Comparison of ENCODE assay signal across 12 cellular contexts in the genomic region with DNA sequence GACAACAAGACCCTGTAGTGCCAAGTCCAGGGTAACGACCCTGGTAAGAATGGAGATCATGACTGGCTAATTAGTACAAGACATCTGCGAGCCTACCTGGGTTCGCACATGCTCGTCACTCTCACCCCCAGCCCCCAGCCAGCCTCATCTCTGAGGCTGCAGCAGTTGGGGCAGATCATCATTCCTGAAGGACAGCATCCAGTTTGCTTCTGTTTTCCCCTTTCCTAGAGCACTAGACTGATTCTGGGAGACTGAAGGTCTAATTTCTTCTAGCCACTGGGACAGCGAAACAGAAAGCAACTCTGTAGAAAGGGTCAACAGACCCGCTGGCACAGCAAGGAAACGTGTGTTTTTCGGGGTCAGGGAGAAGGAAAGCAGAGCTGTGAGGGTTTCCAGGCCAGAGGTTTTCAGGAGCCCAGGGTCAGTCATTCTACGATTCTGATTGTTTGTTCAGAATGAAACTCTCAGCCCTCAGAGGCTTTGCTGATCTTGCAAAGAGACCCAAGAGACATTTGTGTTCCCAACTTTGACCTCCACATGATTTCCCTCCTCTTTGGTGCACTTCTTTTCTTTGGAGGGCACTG.
DNase-seq lines count a peak whose midpoint lies in the region; ATAC-seq and TF ChIP-seq lines count a peak whose summit lies in the region.
"Had no signal": no experiment of that assay in that cellular context is flagged by ENCODE, and none has a peak within 500 bp of the region (broad histone marks: within the 10 kb centered on the region; RNA-seq: fewer than 3 reads in every experiment).

No MANE protein-coding gene starts in this region.

- H3K4me3 ChIP-seq in gastrocnemius medialis (no peak overlapping the region), upper lobe of left lung (no peak overlapping the region)
- H3K4me3 ChIP-seq: sigmoid colon had no signal

- H3K9me3 ChIP-seq in gastrocnemius medialis (no peaks in the 10 kb centered on the region), upper lobe of left lung (no peaks in the 10 kb centered on the region)
- H3K9me3 ChIP-seq: sigmoid colon had no signal

- H3K4me1 ChIP-seq in gastrocnemius medialis, result no peaks in the 10 kb centered on the region
- peaks cover 0 to 9% (median 4%) of the 10 kb centered on the region in 4 donors for H3K4me1 ChIP-seq in upper lobe of left lung
- H3K4me1 ChIP-seq: sigmoid colon had no signal

- 82% methylated on average over 9 of the region's 9 CpGs for WGBS in upper lobe of left lung, 2 donors

- ATAC-seq in Right ventricle myocardium superior (ENCODE audit: poor library complexity), result peak; percentile 22
- ATAC-seq in left cardiac atrium, result no peak
- ATAC-seq in HG02798 (IDR thresholded peaks at IDR 0.05; ENCODE audit: poor library complexity, unreplicated experiment), result peak; percentile 64
- ATAC-seq in gastrocnemius medialis, result no peak
- no peak for ATAC-seq in upper lobe of left lung (ENCODE audit: low FRiP score in 2 of 2)

- no peak for DNase-seq in Right ventricle myocardium superior
- DNase-seq in left cardiac atrium, result no peak
- DNase-seq in OCI-M1 (lab: John Stamatoyannopoulos, UW), result peak; percentile 32
- no peak for DNase-seq in epidermal melanocyte (ENCODE audit: insufficient read length, low spot score)
- no peak for DNase-seq in G401 (ENCODE audit: low spot score)
- DNase-seq in gastrocnemius medialis, result no peak
- no peak for DNase-seq in upper lobe of left lung
- DNase-seq: activated CD4-positive, alpha-beta memory T cell treated with anti-CD3 and anti-CD28 coated beads, Interleukin-2, amount 10 ng/mL, durations not matched to agents 7 days and 5 days; sigmoid colon; T-helper 2 cell had no signal

- intact Hi-C loops in Right ventricle myocardium superior (cut with DNase I) (loop anchor here (10.0 kb wide), 1 partner anchor 488 kb away; no protein-coding TSS in a partner anchor), left cardiac atrium (cut with DNase I) (loop anchor here in 1 of 2 donors (10.0 kb wide), 1 partner anchor 1548 kb away; no protein-coding TSS in a partner anchor), gastrocnemius medialis (cut with DNase I; ENCODE audit: low total_unique reads) (no loop called here)

- H3K27me3 ChIP-seq in gastrocnemius medialis, result no peaks in the 10 kb centered on the region
- no peaks in the 10 kb centered on the region for H3K27me3 ChIP-seq in upper lobe of left lung
- H3K27me3 ChIP-seq: sigmoid colon had no signal

- TF ChIP-seq EP300 in upper lobe of left lung (IDR thresholded peaks at IDR 0.05), result no peak

- no peaks in the 10 kb centered on the region for H3K36me3 ChIP-seq in gastrocnemius medialis
- no peaks in the 10 kb centered on the region for H3K36me3 ChIP-seq in upper lobe of left lung
- H3K36me3 ChIP-seq: sigmoid colon had no signal

- no peak for TF ChIP-seq POLR2A in gastrocnemius medialis (IDR thresholded peaks at IDR 0.05)
- no peak for TF ChIP-seq POLR2A in upper lobe of left lung (IDR thresholded peaks at IDR 0.05)

- in situ Hi-C loops in G401 (cut with HindIII; ENCODE audit: low sequenced_read_pairs), result no loop called here
- in situ Hi-C loops in gastrocnemius medialis (cut with MboI; ENCODE audit: low sequenced_read_pairs in 4 of 4), result no loop called here

- H3K27ac ChIP-seq in gastrocnemius medialis (no peak overlapping the region), upper lobe of left lung (no peak overlapping the region)
- H3K27ac ChIP-seq: 22Rv1, sigmoid colon had no signal

- TF ChIP-seq CTCF in gastrocnemius medialis (IDR thresholded peaks at IDR 0.05 in 4 of 5, conservative IDR thresholded peaks at IDR 0.05 in 1 of 5) (no peak), upper lobe of left lung (IDR thresholded peaks at IDR 0.05) (no peak)

Comparison
In these comparisons a context has a peak if more than half of its experiments do, and no peak if none do; other contexts are left out.
1. ATAC-seq: peak in Right ventricle myocardium superior (single experiment) and HG02798 (single experiment); none in left cardiac atrium (0 of 2), gastrocnemius medialis (0 of 2) and upper lobe of left lung (0 of 2).